Comparison of ENCODE assay signal across 8 cellular contexts in genomic region chr6:79946242-79946641, GRCh38. TPM values are rescaled to one million over a fixed set of nuclear protein-coding genes. Genes with fewer than 3 reads are reported as not detected.
A peak's percentile ranks its signal among the peaks of the same experiment; 100 is the strongest.
DNase-seq lines count a peak whose midpoint lies in the region; ATAC-seq and TF ChIP-seq lines count a peak whose summit lies in the region.

No MANE protein-coding gene starts in this region.

- H3K79me2 ChIP-seq in PC-3 (ENCODE audit: low read length), result 0 out of 2 replicates have a peak, but pooled peaks cover 5% of the 10 kb centered on the region

- intact Hi-C loops in PC-3 (cut with micrococcal nuclease), result loop anchor here (2.0 to 5.0 kb wide), 4 partner anchors 51 to 161 kb away; partner anchors contain the start of genes BCKDHB and TTK

- BruUV-seq in PC-3 (replicated peaks; lab: Mats Ljungman, UMichigan), result no TSS peak

- H3K27me3 ChIP-seq in PC-3 (ENCODE audit: low read length), result no peaks in the 10 kb centered on the region

- peak overlapping the region; percentile 96 for H3K4me2 ChIP-seq in PC-3 (ENCODE audit: low read length)

- no peaks in the 10 kb centered on the region for H3F3A ChIP-seq in PC-3 (ENCODE audit: low read length, unreplicated experiment)

- no peaks in the 10 kb centered on the region for H3K9me2 ChIP-seq in PC-3 (replicated peaks; ENCODE audit: low read length)

- peak overlapping the region in 9 of 10 donors; percentile 5 to 84 (median 61) for H3K27ac Mint-ChIP-seq in naive thymus-derived CD8-positive, alpha-beta T cell

- no peak overlapping the region for H3K27ac ChIP-seq in PC-3 (ENCODE audit: low read length)

- no peaks in the 10 kb centered on the region for H4K20me1 ChIP-seq in PC-3 (ENCODE audit: low read length)

- CTCF ChIA-PET in PC-3 (lab: Charles Lee), result interaction anchor here (0.5 to 1.8 kb wide), 6 partner anchors 58 to 1541 kb away, joined by 3 to 4 read pairs (median 4); no protein-coding TSS in a partner anchor

- no peaks in the 10 kb centered on the region for H3K9me3 Mint-ChIP-seq in naive thymus-derived CD8-positive, alpha-beta T cell

- H3K9me3 ChIP-seq in PC-3 (ENCODE audit: low read length), result no peaks in the 10 kb centered on the region

- peak overlapping the region; percentile 81 for H3K4me3 ChIP-seq in PC-3 (ENCODE audit: low read length)

- H3K4me1 ChIP-seq in PC-3 (ENCODE audit: insufficient read depth, low read length), result peaks cover 30% of the 10 kb centered on the region

- H3K4me1 Mint-ChIP-seq in naive thymus-derived CD8-positive, alpha-beta T cell, result peaks cover 12 to 34% (median 25%) of the 10 kb centered on the region in 4 donors

- H2AFZ ChIP-seq in PC-3 (ENCODE audit: low read length), result peak overlapping the region; percentile 94

- H3K4me3 Mint-ChIP-seq in naive thymus-derived CD8-positive, alpha-beta T cell, result peak overlapping the region; percentile 85 to 97 (median 90)

- H3K36me3 Mint-ChIP-seq in naive thymus-derived CD8-positive, alpha-beta T cell, result no peaks in the 10 kb centered on the region

- no peaks in the 10 kb centered on the region for H3K36me3 ChIP-seq in PC-3 (ENCODE audit: low read depth, low read length)

- TF ChIP-seq CTCF in PC-3 (conservative IDR thresholded peaks at IDR 0.05; ENCODE audit: low read depth, low read length), result peak; percentile 47

- DNase-seq in NCI-H2107 treated with DMSO at 0.1 percent for 48 hours (lab: John Stamatoyannopoulos, UW; ENCODE audit: unreplicated experiment) (peak; percentile 47), NCI-H2107 (lab: John Stamatoyannopoulos, UW) (no peak), PC-3 (peak; percentile 16), dermis blood vessel endothelial cell (peak; percentile 41), activated gamma-delta T cell (lab: John Stamatoyannopoulos, UW) (no peak)
- peak in 7 of 10 donors; percentile 9 to 64 (median 19) for DNase-seq in naive thymus-derived CD8-positive, alpha-beta T cell

- POLR2A ChIA-PET in PC-3 (lab: Charles Lee; ENCODE audit: unreplicated experiment), result no interaction called here
- POLR2A ChIA-PET in naive thymus-derived CD8-positive, alpha-beta T cell (lab: Charles Lee), result interaction anchor here (0.6 to 1.1 kb wide), 2 partner anchors 59 to 160 kb away, joined by 3 to 5 read pairs; partner anchors contain the start of gene BCKDHB

- H3K9ac ChIP-seq in PC-3 (ENCODE audit: low read length), result peak overlapping the region; percentile 55; the same call in 1 of the 2 replicates

- ATAC-seq in HG02852 (IDR thresholded peaks at IDR 0.05; ENCODE audit: unreplicated experiment) (peak; percentile 22), PC-3 (peak; percentile 11), HG03196 (IDR thresholded peaks at IDR 0.05; ENCODE audit: unreplicated experiment) (no peak)
- peak; percentile 54 to 72 for ATAC-seq in naive thymus-derived CD8-positive, alpha-beta T cell

- H3K27me3 Mint-ChIP-seq in naive thymus-derived CD8-positive, alpha-beta T cell, result peaks cover 0 to 47% (median 6%) of the 10 kb centered on the region in 5 donors

RNA-seq across cellular contexts. Expression of gene ELOVL4, which starts 1.1 kb away (rescaled TPM):
- total RNA-seq in PC-3 (2014; rRNA removed), result 1.1 and 1.6 TPM in 2 replicates
- total RNA-seq in dermis blood vessel endothelial cell, result 0.37 and 0.51 TPM in 2 replicates
- total RNA-seq in naive thymus-derived CD8-positive, alpha-beta T cell, result 1 to 10 TPM; 1.6 to 1.8 TPM
- 1 to 10 TPM in 2 of 3 donors, under 1 TPM in 1; 0.40 to 1.5 (median 1.0) TPM for polyA plus RNA-seq in naive thymus-derived CD8-positive, alpha-beta T cell

RNA-seq across cellular contexts. Expression of gene TTK, which starts 58.2 kb away (rescaled TPM):
- total RNA-seq in PC-3 (2014; rRNA removed) (38.9 and 39.0 TPM in 2 replicates), dermis blood vessel endothelial cell (8.5 and 37.9 TPM in 2 replicates)
- 1 to 10 TPM in 1 of 2 experiments, under 1 TPM in 1; 0.91 to 1.2 TPM for total RNA-seq in naive thymus-derived CD8-positive, alpha-beta T cell
- polyA plus RNA-seq in naive thymus-derived CD8-positive, alpha-beta T cell, result under 1 TPM; 0.30 to 0.86 (median 0.44) TPM

Comparison
In these comparisons a context has a peak if more than half of its experiments do, and no peak if none do; other contexts are left out.
1. DNase-seq: peak in NCI-H2107 treated with DMSO at 0.1 percent for 48 hours (single experiment), PC-3 (single experiment), dermis blood vessel endothelial cell (single experiment) and naive thymus-derived CD8-positive, alpha-beta T cell (7 of 10); none in NCI-H2107 (single experiment) and activated gamma-delta T cell (single experiment).